In the genomic region with DNA sequence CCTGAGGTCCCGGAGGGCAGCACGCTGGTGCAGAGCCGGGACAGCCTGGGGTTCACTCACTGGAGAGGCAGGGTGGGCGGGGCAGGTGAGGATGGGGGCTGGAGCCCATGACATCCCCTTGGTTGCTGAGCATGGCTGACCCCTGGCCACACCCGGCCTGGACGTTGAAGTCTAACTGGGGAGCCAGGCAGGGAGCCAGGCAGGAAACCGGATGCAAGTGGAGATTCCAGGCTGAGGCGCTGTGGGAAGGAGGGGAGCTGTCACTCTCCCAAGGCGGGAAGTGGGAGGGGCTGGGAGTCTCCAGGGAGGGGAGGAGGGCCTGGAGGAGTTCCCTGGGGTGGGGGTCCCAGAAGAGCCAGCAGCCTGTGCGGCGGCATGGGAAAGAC, we compare ENCODE assay signal across 8 cellular contexts. TPM values are rescaled to one million over a fixed set of nuclear protein-coding genes. Genes with fewer than 3 reads are reported as not detected.
DNase-seq lines count a peak whose midpoint lies in the region; ATAC-seq lines count a peak whose summit lies in the region.

No MANE protein-coding gene starts in this region.

- in situ Hi-C loops in G401 (cut with HindIII; ENCODE audit: low sequenced_read_pairs), result no loop called here
- in situ Hi-C loops in KBM-7 (cut with MboI; ENCODE audit: low pct_unique_long_range_greater_than_20kb, low sequenced_read_pairs), result no loop called here

- DNase-seq in G401 (ENCODE audit: low spot score), result peak; percentile 55
- DNase-seq in SW 1271 (lab: John Stamatoyannopoulos, UW), result peak; percentile 70 to 87
- DNase-seq in globus pallidus (ENCODE audit: low spot score), result peak; percentile 88
- DNase-seq in occipital lobe (lab: John Stamatoyannopoulos, UW), result peak; percentile 58
- no peak for DNase-seq in activated CD4-positive, alpha-beta T cell treated with anti-CD3 and anti-CD28 coated beads for 1 hour
- DNase-seq in NK-92 (lab: John Stamatoyannopoulos, UW; ENCODE audit: unreplicated experiment), result no peak
- DNase-seq in KBM-7, result no peak

- ATAC-seq in GM21529 (IDR thresholded peaks at IDR 0.05; ENCODE audit: unreplicated experiment), result no peak

RNA-seq across cellular contexts. Expression of a gene that starts 7.7 kb away (rescaled TPM):
- 30.3 and 31.3 TPM in 2 replicates for total RNA-seq in G401 (2014; rRNA removed; shearing (Covaris generic))
- 8.4 TPM for total RNA-seq in occipital lobe

RNA-seq across cellular contexts. Expression of a gene that starts 42.3 kb away (rescaled TPM):
- total RNA-seq in G401 (2014; rRNA removed; shearing (Covaris generic)), result 18.3 and 19.5 TPM in 2 replicates
- total RNA-seq in occipital lobe, result 4.8 TPM

Comparison
In these comparisons a context has a peak if more than half of its experiments do, and no peak if none do; other contexts are left out.
1. DNase-seq: peak in G401 (single experiment), SW 1271 (2 of 2), globus pallidus (single experiment) and occipital lobe (single experiment); none in activated CD4-positive, alpha-beta T cell treated with anti-CD3 and anti-CD28 coated beads for 1 hour (single experiment), NK-92 (single experiment) and KBM-7 (single experiment).